In genomic region chr22:47377926-47378560, GRCh38 we compare ENCODE assay signal across 24 cellular contexts.
DNase-seq lines count a peak whose midpoint lies in the region; ATAC-seq and TF ChIP-seq lines count a peak whose summit lies in the region.
"Had no signal": no experiment of that assay in that cellular context is flagged by ENCODE, and none has a peak within 500 bp of the region (broad histone marks: within the 10 kb centered on the region; RNA-seq: fewer than 3 reads in every experiment).

No MANE protein-coding gene starts in this region.

- H3K27me3 Mint-ChIP-seq in endothelial cell (ENCODE audit: unreplicated experiment) (peaks cover 25% of the 10 kb centered on the region), osteocyte (ENCODE audit: unreplicated experiment) (no peaks in the 10 kb centered on the region)

- H3K9me3 Mint-ChIP-seq in endothelial cell (ENCODE audit: unreplicated experiment) (peaks cover 62% of the 10 kb centered on the region), osteocyte (ENCODE audit: unreplicated experiment) (peaks cover 21% of the 10 kb centered on the region)

- DNase-seq in NCI-H345 (lab: John Stamatoyannopoulos, UW) (peak; percentile 16), NCI-H345 treated with DMSO at 0.1 percent for 48 hours (lab: John Stamatoyannopoulos, UW; ENCODE audit: unreplicated experiment) (no peak), endothelial cell (ENCODE audit: low spot score) (no peak), sciatic nerve (ENCODE audit: low spot score) (peak; percentile 19), osteocyte (ENCODE audit: extremely low spot score, unreplicated experiment) (no peak)
- DNase-seq in activated CD4-positive, alpha-beta T cell treated with anti-CD3 and anti-CD28 coated beads for 4 hours, result no peak
- DNase-seq: ACHN; BE2C; CD8-positive, alpha-beta memory T cell; DMS 273 treated with DMSO at 0.1 percent for 48 hours; DMS79 treated with DMSO at 0.1 percent for 48 hours; KBM-7; MV-4-11; NCI-H1105; NCI-H146; NCI-H1930; NCI-H2107; NCI-H526 treated with DMSO at 0.1 percent for 48 hours; PC-9; Right ventricle myocardium superior had no signal

- H3K4me3 Mint-ChIP-seq in endothelial cell (ENCODE audit: unreplicated experiment), result peak overlapping the region; percentile 77
- H3K4me3 Mint-ChIP-seq in osteocyte (ENCODE audit: unreplicated experiment), result no peak overlapping the region
- H3K4me3 Mint-ChIP-seq: CD14-positive monocyte had no signal

- H3K4me3 ChIP-seq in HUES64 (ENCODE audit: low read length), result peak overlapping the region; percentile 21; the same call in 1 of the 2 replicates
- H3K4me3 ChIP-seq: PC-9, SJSA1 had no signal

- H3K27ac Mint-ChIP-seq in endothelial cell (ENCODE audit: unreplicated experiment), result no peak overlapping the region
- H3K27ac Mint-ChIP-seq in osteocyte (ENCODE audit: unreplicated experiment), result no peak overlapping the region
- H3K27ac Mint-ChIP-seq: CD8-positive, alpha-beta memory T cell had no signal

- no peaks in the 10 kb centered on the region for H3K4me1 ChIP-seq in HUES64 (ENCODE audit: insufficient read depth, low read length)
- H3K4me1 ChIP-seq: BE2C, SJSA1 had no signal

- no peak overlapping the region for H3K9ac ChIP-seq in HUES64 (ENCODE audit: low read depth, low read length)

- no peaks in the 10 kb centered on the region for H3K4me1 Mint-ChIP-seq in endothelial cell (ENCODE audit: unreplicated experiment)
- H3K4me1 Mint-ChIP-seq in osteocyte (ENCODE audit: unreplicated experiment), result no peaks in the 10 kb centered on the region
- H3K4me1 Mint-ChIP-seq: CD14-positive monocyte had no signal

- H3K27me3 ChIP-seq in HUES64 (ENCODE audit: insufficient read depth, low read length), result no peaks in the 10 kb centered on the region
- H3K27me3 ChIP-seq: BE2C had no signal

- intact Hi-C loops in sciatic nerve (cut with DNase I), result no loop called here

- no peaks in the 10 kb centered on the region for H3K36me3 ChIP-seq in HUES64 (ENCODE audit: insufficient read depth, low read length)
- H3K36me3 ChIP-seq: BE2C, SJSA1 had no signal

- WGBS in HUES64, result 73% methylated on average over 5 of the region's 5 CpGs

- no peak for ATAC-seq in sciatic nerve
- ATAC-seq in activated CD4-positive, CD25-positive, alpha-beta regulatory T cell treated with anti-CD3 and anti-CD28 coated beads, Interleukin-2, amount 50 U/mL, for 24 hours, result no peak

- TF ChIP-seq CTCF in endothelial cell (IDR thresholded peaks at IDR 0.05; ENCODE audit: unreplicated experiment), result no peak
- no peak for TF ChIP-seq CTCF in osteocyte (IDR thresholded peaks at IDR 0.05)

- H3K9me3 ChIP-seq in HUES64 (ENCODE audit: insufficient read depth, low read depth, low read length), result peaks cover 85% of the 10 kb centered on the region
- H3K9me3 ChIP-seq: SJSA1 had no signal

- H3K27ac ChIP-seq in HUES64 (ENCODE audit: low read depth, low read length), result no peak overlapping the region
- H3K27ac ChIP-seq: PC-9, SJSA1 had no signal

- H3K36me3 Mint-ChIP-seq in endothelial cell (ENCODE audit: low read depth, unreplicated experiment) (peaks cover 22% of the 10 kb centered on the region), osteocyte (ENCODE audit: unreplicated experiment) (peaks cover 2% of the 10 kb centered on the region)
- H3K36me3 Mint-ChIP-seq: CD14-positive monocyte had no signal

Comparison
In these comparisons a context has a peak if more than half of its experiments do, and no peak if none do; other contexts are left out.
1. DNase-seq: peak in NCI-H345 (single experiment) and sciatic nerve (single experiment); none in NCI-H345 treated with DMSO at 0.1 percent for 48 hours (single experiment), endothelial cell (single experiment), osteocyte (single experiment) and activated CD4-positive, alpha-beta T cell treated with anti-CD3 and anti-CD28 coated beads for 4 hours (0 of 2).